20 cellular contexts compared by ENCODE assay signal in genomic region chr7:101828308-101829020, GRCh38. TPM values are rescaled to one million over a fixed set of nuclear protein-coding genes. Genes with fewer than 3 reads are reported as not detected.
DNase-seq lines count a peak whose midpoint lies in the region; ATAC-seq, FAIRE-seq and TF ChIP-seq lines count a peak whose summit lies in the region.
"Had no signal": no experiment of that assay in that cellular context is flagged by ENCODE, and none has a peak within 500 bp of the region (broad histone marks: within the 10 kb centered on the region; RNA-seq: fewer than 3 reads in every experiment).

No MANE protein-coding gene starts in this region.

- no peaks in the 10 kb centered on the region for H3K27me3 Mint-ChIP-seq in astrocyte (ENCODE audit: low read depth, unreplicated experiment)
- H3K27me3 Mint-ChIP-seq: activated B cell treated with CpG ODN at 0.5 μM for 24 hours; activated CD4-positive, alpha-beta memory T cell treated with anti-CD3 and anti-CD28 coated beads for 36 hours; activated naive CD4-positive, alpha-beta T cell treated with anti-CD3 and anti-CD28 coated beads, Interleukin-2, amount 10 ng/mL, durations not matched to agents 7 days and 5 days; stimulated activated naive CD8-positive, alpha-beta T cell treated with anti-CD3 and anti-CD28 coated beads, Interleukin-15, Interleukin-2, amounts not matched to agents 100 ng/mL and 50 ng/mL, for 24 hours had no signal

- H3K4me2 ChIP-seq in astrocyte (ENCODE audit: low read length): no peak overlapping the region

- H3K27ac Mint-ChIP-seq in astrocyte (ENCODE audit: unreplicated experiment): peak overlapping the region; percentile 4
- H3K27ac Mint-ChIP-seq: activated B cell treated with CpG ODN at 0.5 μM for 24 hours; activated CD4-positive, alpha-beta memory T cell treated with anti-CD3 and anti-CD28 coated beads for 36 hours; activated naive CD4-positive, alpha-beta T cell treated with anti-CD3 and anti-CD28 coated beads, Interleukin-2, amount 10 ng/mL, durations not matched to agents 7 days and 5 days; stimulated activated naive CD8-positive, alpha-beta T cell treated with anti-CD3 and anti-CD28 coated beads, Interleukin-15, Interleukin-2, amounts not matched to agents 100 ng/mL and 50 ng/mL, for 24 hours had no signal

- TF ChIP-seq POLR2A in sigmoid colon (IDR thresholded peaks at IDR 0.05): no peak
- TF ChIP-seq POLR2A in gastroesophageal sphincter (IDR thresholded peaks at IDR 0.05): no peak

- H3K4me3 ChIP-seq in astrocyte (ENCODE audit: insufficient read depth, low read depth, low read length) (no peak overlapping the region), sigmoid colon (no peak overlapping the region), gastroesophageal sphincter (no peak overlapping the region)
- H3K4me3 ChIP-seq: ascending aorta, esophagus muscularis mucosa, transverse colon had no signal

- no peak overlapping the region for H2AFZ ChIP-seq in astrocyte (ENCODE audit: low read depth, low read length)

- H3K4me1 ChIP-seq in astrocyte (ENCODE audit: insufficient read depth, low read length): no peaks in the 10 kb centered on the region
- peaks cover 0 to 35% (median 21%) of the 10 kb centered on the region in 4 donors for H3K4me1 ChIP-seq in sigmoid colon
- peaks cover 0 to 52% (median 4%) of the 10 kb centered on the region in 3 donors for H3K4me1 ChIP-seq in gastroesophageal sphincter

- peaks cover 97% of the 10 kb centered on the region for H3K79me2 ChIP-seq in astrocyte (ENCODE audit: insufficient read depth, low read length)

- TF ChIP-seq EP300 in sigmoid colon (IDR thresholded peaks at IDR 0.05): no peak
- TF ChIP-seq EP300 in gastroesophageal sphincter (IDR thresholded peaks at IDR 0.05): no peak

- H3K4me3 Mint-ChIP-seq in astrocyte (ENCODE audit: unreplicated experiment): no peak overlapping the region
- H3K4me3 Mint-ChIP-seq: activated B cell treated with CpG ODN at 0.5 μM for 24 hours; activated CD4-positive, alpha-beta memory T cell treated with anti-CD3 and anti-CD28 coated beads for 36 hours; activated naive CD4-positive, alpha-beta T cell treated with anti-CD3 and anti-CD28 coated beads, Interleukin-2, amount 10 ng/mL, durations not matched to agents 7 days and 5 days; stimulated activated naive CD8-positive, alpha-beta T cell treated with anti-CD3 and anti-CD28 coated beads, Interleukin-15, Interleukin-2, amounts not matched to agents 100 ng/mL and 50 ng/mL, for 24 hours had no signal

- intact Hi-C loops in sigmoid colon (cut with DNase I): no loop called here

- no peak for ATAC-seq in gastroesophageal sphincter

- H3K9me3 ChIP-seq in astrocyte (ENCODE audit: insufficient read depth, low read depth, low read length) (no peaks in the 10 kb centered on the region), sigmoid colon (no peaks in the 10 kb centered on the region), gastroesophageal sphincter (no peaks in the 10 kb centered on the region)
- H3K9me3 ChIP-seq: ascending aorta, esophagus muscularis mucosa, transverse colon had no signal

- WGBS in sigmoid colon, 2 donors: 87 to 94% methylated on average over 11 of the region's 11 CpGs
- 82 to 90% methylated on average over 3 to 8 of the region's 11 CpGs for WGBS in gastroesophageal sphincter (ENCODE audit: low coverage in 1 of 2), 2 donors

- H3K36me3 Mint-ChIP-seq in astrocyte (ENCODE audit: low read depth, unreplicated experiment): no peaks in the 10 kb centered on the region
- H3K36me3 Mint-ChIP-seq: activated CD4-positive, alpha-beta memory T cell treated with anti-CD3 and anti-CD28 coated beads for 36 hours; activated naive CD4-positive, alpha-beta T cell treated with anti-CD3 and anti-CD28 coated beads, Interleukin-2, amount 10 ng/mL, durations not matched to agents 7 days and 5 days had no signal

- no peak overlapping the region for H3K9ac ChIP-seq in astrocyte (ENCODE audit: low read length)

- peaks cover 98% of the 10 kb centered on the region for H4K20me1 ChIP-seq in astrocyte (ENCODE audit: insufficient read depth, low read length)

- H3K36me3 ChIP-seq in astrocyte (ENCODE audit: insufficient read depth, low read length) (no peaks in the 10 kb centered on the region), sigmoid colon (peaks cover 0 to 7% (median 0%) of the 10 kb centered on the region in 4 donors), gastroesophageal sphincter (no peaks in the 10 kb centered on the region)
- H3K36me3 ChIP-seq: ascending aorta, transverse colon had no signal

- H3K9me3 Mint-ChIP-seq in astrocyte (ENCODE audit: unreplicated experiment): no peaks in the 10 kb centered on the region
- H3K9me3 Mint-ChIP-seq: activated B cell treated with CpG ODN at 0.5 μM for 24 hours; activated CD4-positive, alpha-beta memory T cell treated with anti-CD3 and anti-CD28 coated beads for 36 hours; activated naive CD4-positive, alpha-beta T cell treated with anti-CD3 and anti-CD28 coated beads, Interleukin-2, amount 10 ng/mL, durations not matched to agents 7 days and 5 days; stimulated activated naive CD8-positive, alpha-beta T cell treated with anti-CD3 and anti-CD28 coated beads, Interleukin-15, Interleukin-2, amounts not matched to agents 100 ng/mL and 50 ng/mL, for 24 hours had no signal

- peak; percentile 40 for DNase-seq in GM20000 (ENCODE audit: low spot score)
- DNase-seq in Kasumi-1 (lab: John Stamatoyannopoulos, UW): peak; percentile 57 to 59
- no peak for DNase-seq in astrocyte (ENCODE audit: low read depth)
- peak; percentile 57 for DNase-seq in sigmoid colon
- DNase-seq in frontal cortex (ENCODE audit: low spot score in 2 of 2): no peak
- no peak for DNase-seq in NAMALWA (ENCODE audit: low spot score)
- DNase-seq: activated B cell treated with CpG ODN at 0.5 μM for 24 hours; activated CD4-positive, alpha-beta memory T cell treated with anti-CD3 and anti-CD28 coated beads for 36 hours; activated naive CD4-positive, alpha-beta T cell treated with anti-CD3 and anti-CD28 coated beads, Interleukin-2, amount 10 ng/mL, durations not matched to agents 7 days and 5 days; activated T-cell treated with anti-CD3 and anti-CD28 coated beads, Interleukin-2, amount 50 U/mL, for 1 hour; effector CD4-positive, alpha-beta T cell; GOT3; NCI-H1436; NCI-H524 treated with DMSO at 0.1 percent for 48 hours; transverse colon had no signal

- peaks cover 24% of the 10 kb centered on the region for H3K4me1 Mint-ChIP-seq in astrocyte (ENCODE audit: low read depth, unreplicated experiment)
- H3K4me1 Mint-ChIP-seq: activated naive CD4-positive, alpha-beta T cell treated with anti-CD3 and anti-CD28 coated beads, Interleukin-2, amount 10 ng/mL, durations not matched to agents 7 days and 5 days had no signal

- no peak overlapping the region for H3K27ac ChIP-seq in astrocyte (ENCODE audit: low read depth, low read length)
- no peak overlapping the region for H3K27ac ChIP-seq in sigmoid colon
- no peak overlapping the region for H3K27ac ChIP-seq in gastroesophageal sphincter
- H3K27ac ChIP-seq: ascending aorta, esophagus muscularis mucosa, transverse colon had no signal

- TF ChIP-seq CTCF in GM20000 (IDR thresholded peaks at IDR 0.05; ENCODE audit: extremely low read depth, missing control alignments): no peak
- no peak for TF ChIP-seq CTCF in astrocyte (IDR thresholded peaks at IDR 0.05; ENCODE audit: insufficient read depth, low read depth, low read length)
- no peak for TF ChIP-seq CTCF in sigmoid colon (IDR thresholded peaks at IDR 0.05)
- TF ChIP-seq CTCF in gastroesophageal sphincter (IDR thresholded peaks at IDR 0.05): no peak

- no peak for FAIRE-seq in astrocyte (lab: Jason Lieb, UNC)
- no peak for FAIRE-seq in frontal cortex (lab: Jason Lieb, UNC)
- FAIRE-seq: GM19239 had no signal

- H3K27me3 ChIP-seq in astrocyte (ENCODE audit: insufficient read depth, low read length) (no peaks in the 10 kb centered on the region), sigmoid colon (no peaks in the 10 kb centered on the region), gastroesophageal sphincter (no peaks in the 10 kb centered on the region)
- H3K27me3 ChIP-seq: ascending aorta, esophagus muscularis mucosa, transverse colon had no signal

RNA-seq across cellular contexts. Expression of gene CUX1, which starts 11.0 kb away (rescaled TPM):
- total RNA-seq in astrocyte (50.6 and 66.8 TPM in 2 replicates), sigmoid colon (100 to 1,000 TPM in 2 of 4 donors, 10 to 100 TPM in 2; 47.4 to 127 (median 79.0) TPM), frontal cortex (23.6 TPM), gastroesophageal sphincter (100 to 1,000 TPM in 2 of 4 donors, 10 to 100 TPM in 2; 84.4 to 134 (median 110) TPM)
- 10 to 100 TPM; 46.7 to 49.9 (median 47.2) TPM for polyA plus RNA-seq in sigmoid colon

Comparison
In these comparisons a context has a peak if more than half of its experiments do, and no peak if none do; other contexts are left out.
1. DNase-seq: peak in GM20000 (single experiment), Kasumi-1 (2 of 2) and sigmoid colon (single experiment); none in astrocyte (single experiment), frontal cortex (0 of 2) and NAMALWA (single experiment).